Comparison of ENCODE assay signal across 1 cellular context in the genomic region with DNA sequence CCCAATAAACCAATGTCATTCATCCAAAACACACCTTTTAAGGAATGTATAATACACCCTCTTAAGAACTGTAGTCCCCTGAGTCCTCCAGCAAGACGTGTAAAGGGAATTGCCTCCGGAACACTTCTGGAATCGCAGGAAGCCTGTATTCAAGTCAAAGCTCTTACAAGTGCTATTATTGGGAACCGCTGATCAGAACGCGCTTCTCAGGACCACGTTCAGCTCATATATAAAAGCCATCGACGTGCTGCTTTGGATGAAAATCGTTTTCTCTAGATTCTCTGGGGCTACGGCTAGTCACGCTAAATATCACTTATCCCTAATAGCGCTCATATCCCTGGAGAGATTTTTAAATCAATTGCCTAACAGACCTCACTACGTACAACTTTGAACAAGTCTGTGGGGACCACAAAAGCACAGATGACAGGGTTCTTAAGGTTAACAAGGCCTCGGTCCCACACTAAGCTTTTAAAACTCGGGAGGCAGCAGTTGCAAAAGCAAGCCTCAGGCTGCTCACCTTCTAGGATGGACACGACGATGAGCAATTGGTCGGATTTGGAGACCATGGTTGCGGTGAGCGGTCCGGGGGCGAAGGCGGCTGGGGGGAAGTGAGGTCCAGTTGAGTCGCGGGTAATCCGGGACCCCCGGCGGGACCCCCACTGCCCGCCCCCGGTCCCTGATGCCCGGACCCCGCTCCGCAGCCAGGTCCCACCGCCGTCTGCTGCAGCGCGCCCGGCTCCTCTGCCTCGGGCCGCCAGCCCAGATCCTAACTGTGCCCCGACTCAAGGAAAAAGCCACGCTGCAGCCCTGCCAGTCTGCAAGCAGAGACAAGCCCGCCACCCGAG.
TF ChIP-seq lines count a peak whose summit lies in the region.

No MANE protein-coding gene starts in this region.

TF ChIP-seq in HepG2, 621 proteins besides CTCF, POLR2A, EP300 and RAD21 (continued from another document):
- no peak for TF ChIP-seq CEBPG (CRISPR knock-in tag; IDR thresholded peaks at IDR 0.05)
- no peak for TF ChIP-seq ZNF138 (CRISPR knock-in tag; IDR thresholded peaks at IDR 0.05; ENCODE audit: low read depth)
- no peak for TF ChIP-seq RXRB (CRISPR knock-in tag; IDR thresholded peaks at IDR 0.05; ENCODE audit: borderline replicate concordance)
- TF ChIP-seq PRPF4 (IDR thresholded peaks at IDR 0.05; ENCODE audit: low read depth, low read length, poor library complexity, severe bottlenecking) = no peak
- TF ChIP-seq CAMTA2 (CRISPR knock-in tag; IDR thresholded peaks at IDR 0.05; ENCODE audit: borderline replicate concordance) = no peak
- TF ChIP-seq, protein P1, sequence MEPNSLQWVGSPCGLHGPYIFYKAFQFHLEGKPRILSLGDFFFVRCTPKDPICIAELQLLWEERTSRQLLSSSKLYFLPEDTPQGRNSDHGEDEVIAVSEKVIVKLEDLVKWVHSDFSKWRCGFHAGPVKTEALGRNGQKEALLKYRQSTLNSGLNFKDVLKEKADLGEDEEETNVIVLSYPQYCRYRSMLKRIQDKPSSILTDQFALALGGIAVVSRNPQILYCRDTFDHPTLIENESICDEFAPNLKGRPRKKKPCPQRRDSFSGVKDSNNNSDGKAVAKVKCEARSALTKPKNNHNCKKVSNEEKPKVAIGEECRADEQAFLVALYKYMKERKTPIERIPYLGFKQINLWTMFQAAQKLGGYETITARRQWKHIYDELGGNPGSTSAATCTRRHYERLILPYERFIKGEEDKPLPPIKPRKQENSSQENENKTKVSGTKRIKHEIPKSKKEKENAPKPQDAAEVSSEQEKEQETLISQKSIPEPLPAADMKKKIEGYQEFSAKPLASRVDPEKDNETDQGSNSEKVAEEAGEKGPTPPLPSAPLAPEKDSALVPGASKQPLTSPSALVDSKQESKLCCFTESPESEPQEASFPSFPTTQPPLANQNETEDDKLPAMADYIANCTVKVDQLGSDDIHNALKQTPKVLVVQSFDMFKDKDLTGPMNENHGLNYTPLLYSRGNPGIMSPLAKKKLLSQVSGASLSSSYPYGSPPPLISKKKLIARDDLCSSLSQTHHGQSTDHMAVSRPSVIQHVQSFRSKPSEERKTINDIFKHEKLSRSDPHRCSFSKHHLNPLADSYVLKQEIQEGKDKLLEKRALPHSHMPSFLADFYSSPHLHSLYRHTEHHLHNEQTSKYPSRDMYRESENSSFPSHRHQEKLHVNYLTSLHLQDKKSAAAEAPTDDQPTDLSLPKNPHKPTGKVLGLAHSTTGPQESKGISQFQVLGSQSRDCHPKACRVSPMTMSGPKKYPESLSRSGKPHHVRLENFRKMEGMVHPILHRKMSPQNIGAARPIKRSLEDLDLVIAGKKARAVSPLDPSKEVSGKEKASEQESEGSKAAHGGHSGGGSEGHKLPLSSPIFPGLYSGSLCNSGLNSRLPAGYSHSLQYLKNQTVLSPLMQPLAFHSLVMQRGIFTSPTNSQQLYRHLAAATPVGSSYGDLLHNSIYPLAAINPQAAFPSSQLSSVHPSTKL (CRISPR knock-in tag; IDR thresholded peaks at IDR 0.05) = no peak
- TF ChIP-seq ZNF564 (CRISPR knock-in tag; IDR thresholded peaks at IDR 0.05) = no peak
- TF ChIP-seq ZNF790 (CRISPR knock-in tag; IDR thresholded peaks at IDR 0.05; ENCODE audit: borderline replicate concordance) = peak; percentile 84; the same call in 1 of the 2 replicates
- TF ChIP-seq ZNF292 (CRISPR knock-in tag; IDR thresholded peaks at IDR 0.05; ENCODE audit: borderline replicate concordance, low read depth) = 0 out of 2 replicates have a peak, but pooled peaks have one; percentile 7
- no peak for TF ChIP-seq ZNF501 (CRISPR knock-in tag; IDR thresholded peaks at IDR 0.05)
- no peak for TF ChIP-seq ATAD3A (CRISPR knock-in tag; IDR thresholded peaks at IDR 0.05)
- TF ChIP-seq HHEX (CRISPR knock-in tag; IDR thresholded peaks at IDR 0.05) = no peak
- TF ChIP-seq, protein P2, sequence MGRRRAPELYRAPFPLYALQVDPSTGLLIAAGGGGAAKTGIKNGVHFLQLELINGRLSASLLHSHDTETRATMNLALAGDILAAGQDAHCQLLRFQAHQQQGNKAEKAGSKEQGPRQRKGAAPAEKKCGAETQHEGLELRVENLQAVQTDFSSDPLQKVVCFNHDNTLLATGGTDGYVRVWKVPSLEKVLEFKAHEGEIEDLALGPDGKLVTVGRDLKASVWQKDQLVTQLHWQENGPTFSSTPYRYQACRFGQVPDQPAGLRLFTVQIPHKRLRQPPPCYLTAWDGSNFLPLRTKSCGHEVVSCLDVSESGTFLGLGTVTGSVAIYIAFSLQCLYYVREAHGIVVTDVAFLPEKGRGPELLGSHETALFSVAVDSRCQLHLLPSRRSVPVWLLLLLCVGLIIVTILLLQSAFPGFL (CRISPR knock-in tag; IDR thresholded peaks at IDR 0.05) = no peak
- no peak for TF ChIP-seq SP1 (IDR thresholded peaks at IDR 0.05)
- TF ChIP-seq SP1 (CRISPR knock-in tag; IDR thresholded peaks at IDR 0.05) = no peak
- no peak for TF ChIP-seq RORA (CRISPR knock-in tag; IDR thresholded peaks at IDR 0.05)
- no peak for TF ChIP-seq ZNF550 (CRISPR knock-in tag; IDR thresholded peaks at IDR 0.05; ENCODE audit: borderline replicate concordance)
- no peak for TF ChIP-seq ZBTB3 (CRISPR knock-in tag; IDR thresholded peaks at IDR 0.05; ENCODE audit: borderline replicate concordance, low read depth)
- no peak for TF ChIP-seq CCDC6 (CRISPR knock-in tag; IDR thresholded peaks at IDR 0.05)
- TF ChIP-seq SIN3B (IDR thresholded peaks at IDR 0.05; ENCODE audit: low read length) = no peak
- no peak for TF ChIP-seq HNRNPLL (IDR thresholded peaks at IDR 0.05; ENCODE audit: low read depth, low read length, poor library complexity, severe bottlenecking)
- TF ChIP-seq, protein P3, sequence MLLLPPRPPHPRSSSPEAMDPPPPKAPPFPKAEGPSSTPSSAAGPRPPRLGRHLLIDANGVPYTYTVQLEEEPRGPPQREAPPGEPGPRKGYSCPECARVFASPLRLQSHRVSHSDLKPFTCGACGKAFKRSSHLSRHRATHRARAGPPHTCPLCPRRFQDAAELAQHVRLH (CRISPR knock-in tag; IDR thresholded peaks at IDR 0.05; ENCODE audit: borderline replicate concordance, low read depth) = no peak
- TF ChIP-seq ZNF484 (CRISPR knock-in tag; IDR thresholded peaks at IDR 0.05; ENCODE audit: borderline replicate concordance, low read depth) = no peak
- TF ChIP-seq, protein P4, sequence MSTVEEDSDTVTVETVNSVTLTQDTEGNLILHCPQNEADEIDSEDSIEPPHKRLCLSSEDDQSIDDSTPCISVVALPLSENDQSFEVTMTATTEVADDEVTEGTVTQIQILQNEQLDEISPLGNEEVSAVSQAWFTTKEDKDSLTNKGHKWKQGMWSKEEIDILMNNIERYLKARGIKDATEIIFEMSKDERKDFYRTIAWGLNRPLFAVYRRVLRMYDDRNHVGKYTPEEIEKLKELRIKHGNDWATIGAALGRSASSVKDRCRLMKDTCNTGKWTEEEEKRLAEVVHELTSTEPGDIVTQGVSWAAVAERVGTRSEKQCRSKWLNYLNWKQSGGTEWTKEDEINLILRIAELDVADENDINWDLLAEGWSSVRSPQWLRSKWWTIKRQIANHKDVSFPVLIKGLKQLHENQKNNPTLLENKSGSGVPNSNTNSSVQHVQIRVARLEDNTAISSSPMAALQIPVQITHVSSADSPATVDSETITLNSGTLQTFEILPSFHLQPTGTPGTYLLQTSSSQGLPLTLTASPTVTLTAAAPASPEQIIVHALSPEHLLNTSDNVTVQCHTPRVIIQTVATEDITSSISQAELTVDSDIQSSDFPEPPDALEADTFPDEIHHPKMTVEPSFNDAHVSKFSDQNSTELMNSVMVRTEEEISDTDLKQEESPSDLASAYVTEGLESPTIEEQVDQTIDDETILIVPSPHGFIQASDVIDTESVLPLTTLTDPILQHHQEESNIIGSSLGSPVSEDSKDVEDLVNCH (CRISPR knock-in tag; IDR thresholded peaks at IDR 0.05) = no peak
- no peak for TF ChIP-seq RCOR2 (CRISPR knock-in tag; IDR thresholded peaks at IDR 0.05)
